Comparison of ENCODE assay signal across 29 cellular contexts in the genomic region with DNA sequence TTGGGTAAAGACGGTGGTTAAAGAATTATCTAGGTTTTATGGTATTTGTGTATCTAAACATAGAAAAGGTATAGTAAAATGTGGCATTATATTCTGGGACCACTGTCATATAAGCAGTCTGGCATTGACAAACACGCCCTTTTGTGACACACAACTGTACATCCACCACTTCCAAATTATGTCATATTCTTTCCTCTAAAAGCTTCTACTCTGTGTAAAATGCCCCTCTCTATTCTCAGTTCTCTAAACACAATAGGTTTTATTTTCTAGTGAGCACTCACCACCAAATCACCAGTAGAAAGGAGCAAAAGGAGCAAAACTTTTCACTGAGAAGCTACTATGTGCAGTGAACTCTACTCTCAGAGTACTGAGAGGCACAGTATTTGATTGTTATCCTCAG.
"Had no signal": no experiment of that assay in that cellular context is flagged by ENCODE, and none has a peak within 500 bp of the region (broad histone marks: within the 10 kb centered on the region; RNA-seq: fewer than 3 reads in every experiment).

No MANE protein-coding gene starts in this region.

- H3K4me1 ChIP-seq: left lung, lower lobe of right lung, pancreas, prostate gland, stomach, testis, thyroid gland, transverse colon, upper lobe of left lung, vagina had no signal

- H3K36me3 ChIP-seq: left lung, lower lobe of right lung, pancreas, prostate gland, stomach, thyroid gland, transverse colon, upper lobe of left lung, vagina had no signal

- H3K4me3 ChIP-seq: hepatocyte, left lung, lower lobe of right lung, pancreas, prostate gland, skin epidermis, stomach, testis, thyroid gland, transverse colon, upper lobe of left lung, vagina had no signal

- H3K79me2 ChIP-seq: hepatocyte had no signal

- H3K9me3 ChIP-seq: left lung, lower lobe of right lung, pancreas, prostate gland, stomach, testis, thyroid gland, upper lobe of left lung, vagina had no signal

- H2AFZ ChIP-seq: hepatocyte had no signal

- ATAC-seq: left colon; left lung; lower lobe of right lung; naive thymus-derived CD8-positive, alpha-beta T cell; pancreas; right cardiac atrium; sciatic nerve; stimulated activated memory B cell treated with anti-CD40 and anti-IgM and Interleukin-4, amounts not matched to agents 10 μg/mL and 1 μg/mL and 100 μg/mL, for 72 hours; stimulated activated naive CD8-positive, alpha-beta T cell treated with anti-CD3 and anti-CD28 coated beads, Interleukin-15, Interleukin-2, amounts not matched to agents 100 U/mL and 50 U/mL, for 24 hours had no signal

- DNase-seq: islet precursor cell; kidney glomerular epithelial cell; left colon; left lung; lower lobe of right lung; mammary epithelial cell; mesenchymal stem cell; naive thymus-derived CD8-positive, alpha-beta T cell; nucleus accumbens; pancreas; posterior cingulate gyrus; retina; right cardiac atrium; stimulated activated CD4-positive, alpha-beta T cell treated with anti-CD3 and anti-CD28 coated beads, Interleukin-12 subunit alpha, Interleukin-12 subunit beta, amount 100 ng/mL, for 4 hours; stimulated activated CD4-positive, alpha-beta T cell treated with anti-CD3 and anti-CD28 coated beads, Interleukin-15, amount 100 ng/mL, for 24 hours; stimulated activated CD4-positive, alpha-beta T cell treated with anti-CD3 and anti-CD28 coated beads, Interleukin-4, amount 100 ng/mL, for 4 hours; stimulated activated CD8-positive, alpha-beta memory T cell treated with anti-CD3 and anti-CD28 coated beads, Interleukin-4, amount 100 ng/mL, for 48 hours; stimulated activated naive CD8-positive, alpha-beta T cell treated with anti-CD3 and anti-CD28 coated beads, Interleukin-15, Interleukin-2, amounts not matched to agents 100 U/mL and 50 U/mL, for 24 hours; stomach; testis; thyroid gland; transverse colon; upper lobe of left lung had no signal

- FAIRE-seq: pancreas had no signal

- H3K4me2 ChIP-seq: hepatocyte had no signal

- H3K27me3 ChIP-seq: hepatocyte, left lung, pancreas, stomach, testis, thyroid gland, transverse colon, upper lobe of left lung, vagina had no signal

- H3K27ac ChIP-seq: hepatocyte, left lung, lower lobe of right lung, pancreas, prostate gland, skin epidermis, stomach, testis, thyroid gland, transverse colon, upper lobe of left lung, vagina had no signal
